Comparison of ENCODE assay signal across 1 cellular context in the genomic region with DNA sequence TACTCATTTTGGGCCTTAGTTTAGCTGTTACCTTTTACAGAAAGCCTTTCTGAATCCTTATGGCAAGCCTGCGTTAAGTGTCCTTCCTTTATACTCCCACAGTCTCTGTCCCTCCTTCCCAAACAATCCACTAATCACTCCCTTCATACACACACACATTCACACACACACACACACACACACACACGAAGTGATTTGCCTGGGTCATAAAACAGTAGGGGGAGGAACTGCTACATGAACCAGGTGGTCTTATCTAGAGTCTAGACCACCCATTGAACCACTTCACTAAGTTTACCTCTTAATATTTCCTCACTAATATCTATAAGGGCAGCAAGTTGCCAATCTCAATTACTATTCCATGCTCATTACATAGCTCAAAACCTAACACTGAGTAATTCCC.
TF ChIP-seq lines count a peak whose summit lies in the region.

No MANE protein-coding gene starts in this region.

TF ChIP-seq in HEK293, 187 proteins besides CTCF, POLR2A, EP300 and RAD21 (continued from another document):
- TF ChIP-seq ZBTB21 (tag by site-specific recombination; IDR thresholded peaks at IDR 0.05): no peak
- TF ChIP-seq ZNF114 (tag by site-specific recombination; IDR thresholded peaks at IDR 0.05): no peak
- TF ChIP-seq, protein P1, sequence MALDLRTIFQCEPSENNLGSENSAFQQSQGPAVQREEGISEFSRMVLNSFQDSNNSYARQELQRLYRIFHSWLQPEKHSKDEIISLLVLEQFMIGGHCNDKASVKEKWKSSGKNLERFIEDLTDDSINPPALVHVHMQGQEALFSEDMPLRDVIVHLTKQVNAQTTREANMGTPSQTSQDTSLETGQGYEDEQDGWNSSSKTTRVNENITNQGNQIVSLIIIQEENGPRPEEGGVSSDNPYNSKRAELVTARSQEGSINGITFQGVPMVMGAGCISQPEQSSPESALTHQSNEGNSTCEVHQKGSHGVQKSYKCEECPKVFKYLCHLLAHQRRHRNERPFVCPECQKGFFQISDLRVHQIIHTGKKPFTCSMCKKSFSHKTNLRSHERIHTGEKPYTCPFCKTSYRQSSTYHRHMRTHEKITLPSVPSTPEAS (tag by site-specific recombination; IDR thresholded peaks at IDR 0.05): peak; percentile 56; the same call in 1 of the 2 replicates
TF ChIP-seq in HEK293: peak in this region for 3.
